ENCODE assay signal across 10 cellular contexts in genomic region chr1:232146514-232146913, GRCh38.
"Had no signal": no experiment of that assay in that cellular context is flagged by ENCODE, and none has a peak within 500 bp of the region (broad histone marks: within the 10 kb centered on the region; RNA-seq: fewer than 3 reads in every experiment).

No MANE protein-coding gene starts in this region.

- H3K9me3 ChIP-seq: HAP-1 had no signal

- DNase-seq: GM23248, GOT3, H7, H9, HCEC 1CT, HFFc6 had no signal

- H2AFZ ChIP-seq: GM23248, GM23338 had no signal

- H3K9me3 Mint-ChIP-seq: GM23338, H9 had no signal

- FAIRE-seq: H54 had no signal

- H3K4me1 ChIP-seq: HAP-1 had no signal

- H3K9ac ChIP-seq: GM23248 had no signal

- H3K4me2 ChIP-seq: GM23338 had no signal

- H3K4me3 Mint-ChIP-seq: GM23338, H9, HFFc6 had no signal

- ATAC-seq: GM23338, HCT116 had no signal

- H3K4me3 ChIP-seq: GM23248, GM23338, HAP-1 had no signal

- H3K27ac Mint-ChIP-seq: GM23338, H9, HFFc6 had no signal

- H3K36me3 ChIP-seq: HAP-1 had no signal

- H3K27ac ChIP-seq: GM23248 had no signal
